1 cellular context compared by ENCODE assay signal in the genomic region with DNA sequence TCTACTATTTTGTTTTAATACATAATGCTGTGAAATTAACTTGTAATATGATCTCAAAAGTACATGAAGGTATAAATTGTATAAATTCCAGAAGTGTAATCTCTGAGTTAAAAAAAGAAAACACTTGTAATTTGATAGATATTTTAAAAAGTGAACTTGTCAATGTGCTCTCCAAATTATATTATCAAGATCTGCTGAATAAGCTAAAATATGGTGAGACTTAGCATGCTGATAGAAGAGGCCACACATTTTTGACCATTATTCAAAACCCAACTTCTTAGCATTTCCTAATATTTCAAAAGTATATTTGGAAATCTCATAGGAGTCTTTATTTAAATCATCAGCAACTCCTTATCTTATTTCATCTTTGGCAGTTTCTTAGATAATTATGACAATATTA.
TF ChIP-seq lines count a peak whose summit lies in the region.

No MANE protein-coding gene starts in this region.

TF ChIP-seq in HepG2, 621 proteins besides CTCF, POLR2A, EP300 and RAD21 (continued from another document):
- TF ChIP-seq, protein P1, sequence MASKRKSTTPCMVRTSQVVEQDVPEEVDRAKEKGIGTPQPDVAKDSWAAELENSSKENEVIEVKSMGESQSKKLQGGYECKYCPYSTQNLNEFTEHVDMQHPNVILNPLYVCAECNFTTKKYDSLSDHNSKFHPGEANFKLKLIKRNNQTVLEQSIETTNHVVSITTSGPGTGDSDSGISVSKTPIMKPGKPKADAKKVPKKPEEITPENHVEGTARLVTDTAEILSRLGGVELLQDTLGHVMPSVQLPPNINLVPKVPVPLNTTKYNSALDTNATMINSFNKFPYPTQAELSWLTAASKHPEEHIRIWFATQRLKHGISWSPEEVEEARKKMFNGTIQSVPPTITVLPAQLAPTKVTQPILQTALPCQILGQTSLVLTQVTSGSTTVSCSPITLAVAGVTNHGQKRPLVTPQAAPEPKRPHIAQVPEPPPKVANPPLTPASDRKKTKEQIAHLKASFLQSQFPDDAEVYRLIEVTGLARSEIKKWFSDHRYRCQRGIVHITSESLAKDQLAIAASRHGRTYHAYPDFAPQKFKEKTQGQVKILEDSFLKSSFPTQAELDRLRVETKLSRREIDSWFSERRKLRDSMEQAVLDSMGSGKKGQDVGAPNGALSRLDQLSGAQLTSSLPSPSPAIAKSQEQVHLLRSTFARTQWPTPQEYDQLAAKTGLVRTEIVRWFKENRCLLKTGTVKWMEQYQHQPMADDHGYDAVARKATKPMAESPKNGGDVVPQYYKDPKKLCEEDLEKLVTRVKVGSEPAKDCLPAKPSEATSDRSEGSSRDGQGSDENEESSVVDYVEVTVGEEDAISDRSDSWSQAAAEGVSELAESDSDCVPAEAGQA (IDR thresholded peaks at IDR 0.05; ENCODE audit: low read depth): no peak
- TF ChIP-seq, protein P1 (CRISPR knock-in tag; IDR thresholded peaks at IDR 0.05; ENCODE audit: borderline replicate concordance): no peak
- no peak for TF ChIP-seq ZNF607 (CRISPR knock-in tag; IDR thresholded peaks at IDR 0.05; ENCODE audit: borderline replicate concordance)
